Comparison of ENCODE assay signal across 9 cellular contexts in genomic region chrX:16839852-16840460, GRCh38. TPM values are rescaled to one million over a fixed set of nuclear protein-coding genes. Genes with fewer than 3 reads are reported as not detected.
DNase-seq lines count a peak whose midpoint lies in the region; ATAC-seq, FAIRE-seq and TF ChIP-seq lines count a peak whose summit lies in the region.
"Had no signal": no experiment of that assay in that cellular context is flagged by ENCODE, and none has a peak within 500 bp of the region (broad histone marks: within the 10 kb centered on the region; RNA-seq: fewer than 3 reads in every experiment).

No MANE protein-coding gene starts in this region.

- H2BK12ac ChIP-seq in H1 (ENCODE audit: low read depth, low read length): no peak overlapping the region

- CTCF ChIA-PET in H1 (lab: Charles Lee; ENCODE audit: partially characterized antibody): interaction anchor here (0.6 to 0.9 kb wide), 2 partner anchors 14 to 242 kb away, joined by 3 read pairs; no protein-coding TSS in a partner anchor
- CTCF ChIA-PET in CD4-positive, alpha-beta memory T cell (lab: Charles Lee; ENCODE audit: partially characterized antibody): no interaction called here

- no peak for TF ChIP-seq EP300 in H1 (IDR thresholded peaks at IDR 0.05; ENCODE audit: borderline replicate concordance in 1 of 2, low read depth in 2 of 2, low read length in 2 of 2)

- H3K36me3 Mint-ChIP-seq in activated T-helper 1 cell treated with anti-CD3 and anti-CD28 coated beads, Interleukin-12 subunit alpha, Interleukin-12 subunit beta, Interleukin-2, Interleukin-4 antibody, amounts not matched to agents 30 ng/mL and 10 ng/mL and 1 ng/mL, durations not matched to agents 14 hours and 24 hours and 36 hours (ENCODE audit: low read depth): peaks cover 20% of the 10 kb centered on the region
- H3K36me3 Mint-ChIP-seq in CD4-positive, alpha-beta memory T cell: peaks cover 68 to 74% of the 10 kb centered on the region in 2 donors
- H3K36me3 Mint-ChIP-seq: activated naive CD8-positive, alpha-beta T cell had no signal

- H3K23me2 ChIP-seq in H1 (ENCODE audit: low read depth, low read length): no peaks in the 10 kb centered on the region

- WGBS in H1 (ENCODE audit: extremely low coverage in 1 of 2, insufficient coverage in 1 of 2, insufficient read length in 1 of 2, insufficient replicate concordance in 2 of 2, low coverage in 1 of 2, low lambda C conversion rate in 2 of 2, missing lambda C conversion rate in 1 of 2), 2 experiments: 92% methylated on average over 11 of the region's 14 CpGs; no CpG with 5 or more reads in 1 of the 2 experiments

- POLR2A ChIA-PET in H1 (lab: Charles Lee; ENCODE audit: partially characterized antibody): interaction anchor here (0.8 to 1.6 kb wide), 4 partner anchors 9 to 29 kb away, joined by 3 to 4 read pairs (median 4); no protein-coding TSS in a partner anchor
- POLR2A ChIA-PET in CD4-positive, alpha-beta memory T cell (lab: Charles Lee; ENCODE audit: partially characterized antibody): no interaction called here

- H3K27me3 Mint-ChIP-seq in activated T-helper 1 cell treated with anti-CD3 and anti-CD28 coated beads, Interleukin-12 subunit alpha, Interleukin-12 subunit beta, Interleukin-2, Interleukin-4 antibody, amounts not matched to agents 30 ng/mL and 10 ng/mL and 1 ng/mL, durations not matched to agents 14 hours and 24 hours and 36 hours (ENCODE audit: insufficient read depth): no peaks in the 10 kb centered on the region
- no peaks in the 10 kb centered on the region for H3K27me3 Mint-ChIP-seq in CD4-positive, alpha-beta memory T cell
- H3K27me3 Mint-ChIP-seq: activated naive CD8-positive, alpha-beta T cell had no signal

- H3K18ac ChIP-seq in H1 (ENCODE audit: extremely low read depth, low read length): no peak overlapping the region

- H3K4ac ChIP-seq in H1 (replicated peaks; ENCODE audit: insufficient read length, low read depth, low read length): no peak overlapping the region

- no peaks in the 10 kb centered on the region for H3K9me3 Mint-ChIP-seq in activated T-helper 1 cell treated with anti-CD3 and anti-CD28 coated beads, Interleukin-12 subunit alpha, Interleukin-12 subunit beta, Interleukin-2, Interleukin-4 antibody, amounts not matched to agents 30 ng/mL and 10 ng/mL and 1 ng/mL, durations not matched to agents 14 hours and 24 hours and 36 hours
- H3K9me3 Mint-ChIP-seq in CD4-positive, alpha-beta memory T cell: no peaks in the 10 kb centered on the region

- H2AK5ac ChIP-seq in H1 (ENCODE audit: low read depth, low read length): no peak overlapping the region

- no peak for FAIRE-seq in H1 (lab: Jason Lieb, UNC)

- H3K23ac ChIP-seq in H1 (ENCODE audit: insufficient read length): no peak overlapping the region

- no peak overlapping the region for H2BK20ac ChIP-seq in H1 (ENCODE audit: low read length)

- TF ChIP-seq CTCF in NB4 (IDR thresholded peaks at IDR 0.05; ENCODE audit: low read depth, low read length): no peak
- TF ChIP-seq CTCF in H1 (IDR thresholded peaks at IDR 0.05; ENCODE audit: control extremely low read depth in 1 of 3, insufficient read depth in 1 of 3, low read depth in 1 of 3, low read length in 3 of 3): no peak
- TF ChIP-seq CTCF in omental fat pad (IDR thresholded peaks at IDR 0.05): no peak

- no peak overlapping the region for H3K14ac ChIP-seq in H1 (ENCODE audit: insufficient read length)

- H3K4me1 ChIP-seq in H1 (replicated peaks in 1 of 4; ENCODE audit: control insufficient read depth in 3 of 4, insufficient read depth in 4 of 4, low read length in 3 of 4): peaks cover 0 to 6% (median 5%) of the 10 kb centered on the region in 4 experiments; a peak in 3 of 7 replicates
- H3K4me1 ChIP-seq in CD4-positive, alpha-beta memory T cell (ENCODE audit: insufficient read depth, low read length): no peaks in the 10 kb centered on the region

- no peaks in the 10 kb centered on the region for H3K9me3 ChIP-seq in H1 (ENCODE audit: insufficient read depth in 2 of 2, low read depth in 1 of 2, low read length in 1 of 2)
- H3K9me3 ChIP-seq in CD4-positive, alpha-beta memory T cell (ENCODE audit: control insufficient read depth in 1 of 2, low read length in 2 of 2): no peaks in the 10 kb centered on the region

- H2AFZ ChIP-seq in H1 (ENCODE audit: low read length): no peak overlapping the region

- no peak overlapping the region for H4K91ac ChIP-seq in H1 (replicated peaks; ENCODE audit: insufficient read length, low read length)

- no peak overlapping the region for H3K4me2 ChIP-seq in H1 (ENCODE audit: insufficient read depth in 1 of 2, low read depth in 2 of 2, low read length in 2 of 2)

- H4K8ac ChIP-seq in H1 (ENCODE audit: extremely low read depth, insufficient read depth, low read length): no peak overlapping the region

- ATAC-seq in omental fat pad (ENCODE audit: low FRiP score): peak; percentile 71
- no peak for ATAC-seq in GM18870 (IDR thresholded peaks at IDR 0.05; ENCODE audit: unreplicated experiment)
- no peak for ATAC-seq in HG03457 (IDR thresholded peaks at IDR 0.05; ENCODE audit: unreplicated experiment)

- no peaks in the 10 kb centered on the region for H3K79me2 ChIP-seq in H1 (ENCODE audit: control insufficient read depth in 1 of 2, insufficient read depth in 2 of 2, low read length in 2 of 2)

- no peak overlapping the region for H3K27ac Mint-ChIP-seq in activated T-helper 1 cell treated with anti-CD3 and anti-CD28 coated beads, Interleukin-12 subunit alpha, Interleukin-12 subunit beta, Interleukin-2, Interleukin-4 antibody, amounts not matched to agents 30 ng/mL and 10 ng/mL and 1 ng/mL, durations not matched to agents 14 hours and 24 hours and 36 hours
- H3K27ac Mint-ChIP-seq in CD4-positive, alpha-beta memory T cell: peak overlapping the region in 3 of 7 donors; percentile 8 to 24 (median 8)

- H3K36me3 ChIP-seq in H1 (ENCODE audit: control insufficient read depth in 2 of 4, insufficient read depth in 4 of 4, low read length in 3 of 4): peaks cover 0 to 66% (median 13%) of the 10 kb centered on the region in 4 experiments; a peak in 7 of 8 replicates
- peaks cover 10% of the 10 kb centered on the region for H3K36me3 ChIP-seq in CD4-positive, alpha-beta memory T cell (ENCODE audit: insufficient read depth, low read length)

- no peaks in the 10 kb centered on the region for H3K79me1 ChIP-seq in H1 (ENCODE audit: low read depth, low read length)

- no peak overlapping the region for H4K5ac ChIP-seq in H1 (ENCODE audit: insufficient read length, low read depth, low read length)

- intact Hi-C loops in activated T-helper 1 cell treated with anti-CD3 and anti-CD28 coated beads, Interleukin-12 subunit alpha, Interleukin-12 subunit beta, Interleukin-2, Interleukin-4 antibody, amounts not matched to agents 30 ng/mL and 10 ng/mL and 1 ng/mL, durations not matched to agents 14 hours and 24 hours and 36 hours (cut with micrococcal nuclease): no loop called here
- intact Hi-C loops in CD4-positive, alpha-beta memory T cell (cut with micrococcal nuclease): no loop called here

- H3K4me3 ChIP-seq in NB4 (ENCODE audit: low read depth, low read length): no peak overlapping the region
- no peak overlapping the region for H3K4me3 ChIP-seq in H1 (ENCODE audit: extremely low read depth in 1 of 4, insufficient read depth in 2 of 4, low read depth in 3 of 4, low read length in 4 of 4)
- H3K4me3 ChIP-seq in CD4-positive, alpha-beta memory T cell (ENCODE audit: low read length in 2 of 2): no peak overlapping the region

- H3K4me1 Mint-ChIP-seq in activated T-helper 1 cell treated with anti-CD3 and anti-CD28 coated beads, Interleukin-12 subunit alpha, Interleukin-12 subunit beta, Interleukin-2, Interleukin-4 antibody, amounts not matched to agents 30 ng/mL and 10 ng/mL and 1 ng/mL, durations not matched to agents 14 hours and 24 hours and 36 hours (ENCODE audit: low read depth): no peaks in the 10 kb centered on the region
- peaks cover 0 to 4% (median 0%) of the 10 kb centered on the region in 4 donors for H3K4me1 Mint-ChIP-seq in CD4-positive, alpha-beta memory T cell

- TF ChIP-seq RAD21 in H1 (IDR thresholded peaks at IDR 0.05 in 1 of 2, conservative IDR thresholded peaks at IDR 0.05 in 1 of 2; ENCODE audit: low read depth in 2 of 2, low read length in 2 of 2): no peak

- no peak overlapping the region for H3K4me3 Mint-ChIP-seq in activated T-helper 1 cell treated with anti-CD3 and anti-CD28 coated beads, Interleukin-12 subunit alpha, Interleukin-12 subunit beta, Interleukin-2, Interleukin-4 antibody, amounts not matched to agents 30 ng/mL and 10 ng/mL and 1 ng/mL, durations not matched to agents 14 hours and 24 hours and 36 hours
- no peak overlapping the region for H3K4me3 Mint-ChIP-seq in CD4-positive, alpha-beta memory T cell
- H3K4me3 Mint-ChIP-seq: activated naive CD8-positive, alpha-beta T cell had no signal

- no peak overlapping the region for H2BK15ac ChIP-seq in H1 (ENCODE audit: low read length)

- no peak overlapping the region for H3K9ac ChIP-seq in H1 (replicated peaks in 1 of 4; ENCODE audit: extremely low read depth in 1 of 4, low read depth in 3 of 4, low read length in 3 of 4)

- TF ChIP-seq POLR2A in NB4 (IDR thresholded peaks at IDR 0.05; ENCODE audit: extremely low read depth, insufficient read length): no peak
- no peak for TF ChIP-seq POLR2A in H1 (IDR thresholded peaks at IDR 0.05; ENCODE audit: control extremely low read depth in 1 of 2, low read depth in 2 of 2, low read length in 2 of 2)

- H3K27me3 ChIP-seq in H1 (replicated peaks in 1 of 4; ENCODE audit: control insufficient read depth in 3 of 4, extremely low read depth in 1 of 4, insufficient read depth in 3 of 4, low read length in 3 of 4): no peaks in the 10 kb centered on the region
- no peaks in the 10 kb centered on the region for H3K27me3 ChIP-seq in CD4-positive, alpha-beta memory T cell (ENCODE audit: insufficient read depth, low read length)

- H3K56ac ChIP-seq in H1 (replicated peaks; ENCODE audit: insufficient read length, low read depth, low read length): no peak overlapping the region

- no peak overlapping the region for H2BK120ac ChIP-seq in H1 (replicated peaks; ENCODE audit: low read depth, low read length)

- no peak overlapping the region for H3K27ac ChIP-seq in H1 (ENCODE audit: low read depth, low read length)
- no peak overlapping the region for H3K27ac ChIP-seq in CD4-positive, alpha-beta memory T cell (ENCODE audit: low read depth, low read length)

- no peak overlapping the region for H2BK5ac ChIP-seq in H1 (ENCODE audit: low read depth, low read length)

- DNase-seq in ELR (ENCODE audit: low read depth): peak; percentile 81
- peak; percentile 32 for DNase-seq in NB4 (ENCODE audit: low read depth)
- no peak for DNase-seq in H1 (ENCODE audit: low read depth in 1 of 2, low spot score in 2 of 2)
- DNase-seq in omental fat pad (ENCODE audit: low spot score): no peak
- DNase-seq in activated T-helper 1 cell treated with anti-CD3 and anti-CD28 coated beads, Interleukin-12 subunit alpha, Interleukin-12 subunit beta, Interleukin-2, Interleukin-4 antibody, amounts not matched to agents 30 ng/mL and 10 ng/mL and 1 ng/mL, durations not matched to agents 14 hours and 24 hours and 36 hours (ENCODE audit: low spot score): no peak
- DNase-seq in CD4-positive, alpha-beta memory T cell: no peak

- H4K20me1 ChIP-seq in H1 (replicated peaks in 1 of 2; ENCODE audit: control insufficient read depth in 1 of 2, insufficient read depth in 2 of 2, low read length in 2 of 2): no peaks in the 10 kb centered on the region

RNA-seq across cellular contexts. Expression of gene RBBP7, which starts 30.2 kb away (rescaled TPM):
- total RNA-seq in H1 (2021; fragmentation: NEBNext Ultra II Directional; extraction: Animal tissue kit (Norgen Biotek cat#: 25700)): 124 and 138 TPM in 2 replicates
- polyA plus RNA-seq in H1 (2011; rRNA removed): 77.8 and 107 TPM in 2 replicates
- polyA plus RNA-seq in H1 (2011; cell fraction: cytosol; rRNA removed): 124 TPM
- 70.7 TPM for polyA plus RNA-seq in H1 (2011; cell fraction: nucleus; rRNA removed)
- polyA plus RNA-seq in H1 (2012, experiment 1 of 2): 118 to 129 TPM (median 124 TPM) in 4 replicates
- polyA plus RNA-seq in H1 (2012, experiment 2 of 2): 16.0 TPM
- polyA plus RNA-seq in H1 (2013, experiment 1 of 2): 122 TPM
- polyA plus RNA-seq in H1 (2013, experiment 2 of 2): 120 TPM
- 138 and 155 TPM in 2 replicates for polyA minus RNA-seq in H1 (2011; rRNA and poly(A)+ RNA removed)
- polyA minus RNA-seq in H1 (2011; cell fraction: cytosol; rRNA and poly(A)+ RNA removed): 63.1 TPM
- polyA minus RNA-seq in H1 (2011; cell fraction: nucleus; rRNA and poly(A)+ RNA removed): 61.8 TPM
- 10 to 100 TPM; 57.4 to 74.3 (median 70.9) TPM for total RNA-seq in omental fat pad
- 127 and 134 TPM in 2 replicates for total RNA-seq in activated T-helper 1 cell treated with anti-CD3 and anti-CD28 coated beads, Interleukin-12 subunit alpha, Interleukin-12 subunit beta, Interleukin-2, Interleukin-4 antibody, amounts not matched to agents 30 ng/mL and 10 ng/mL and 1 ng/mL, durations not matched to agents 14 hours and 24 hours and 36 hours
- 10 to 100 TPM; 90.5 to 97.4 TPM for total RNA-seq in CD4-positive, alpha-beta memory T cell
- 100 to 1,000 TPM; 126 to 172 TPM for polyA plus RNA-seq in CD4-positive, alpha-beta memory T cell

RNA-seq across cellular contexts. Expression of gene TXLNG, which starts 53.7 kb away (rescaled TPM):
- total RNA-seq in H1 (2021; fragmentation: NEBNext Ultra II Directional; extraction: Animal tissue kit (Norgen Biotek cat#: 25700)): 42.6 and 42.9 TPM in 2 replicates
- 19.9 and 32.9 TPM in 2 replicates for polyA plus RNA-seq in H1 (2011; rRNA removed)
- polyA plus RNA-seq in H1 (2011; cell fraction: cytosol; rRNA removed): 33.0 TPM
- polyA plus RNA-seq in H1 (2011; cell fraction: nucleus; rRNA removed): 14.8 TPM
- polyA plus RNA-seq in H1 (2012, experiment 1 of 2): 19.6 to 35.8 TPM (median 23.1 TPM) in 4 replicates
- polyA plus RNA-seq in H1 (2012, experiment 2 of 2): 2.7 TPM
- 36.3 TPM for polyA plus RNA-seq in H1 (2013, experiment 1 of 2)
- polyA plus RNA-seq in H1 (2013, experiment 2 of 2): 36.9 TPM
- polyA minus RNA-seq in H1 (2011; rRNA and poly(A)+ RNA removed): 19.9 and 20.3 TPM in 2 replicates
- 14.1 TPM for polyA minus RNA-seq in H1 (2011; cell fraction: cytosol; rRNA and poly(A)+ RNA removed)
- polyA minus RNA-seq in H1 (2011; cell fraction: nucleus; rRNA and poly(A)+ RNA removed): 22.4 TPM
- 10 to 100 TPM; 13.9 to 45.1 (median 34.3) TPM for total RNA-seq in omental fat pad
- total RNA-seq in activated T-helper 1 cell treated with anti-CD3 and anti-CD28 coated beads, Interleukin-12 subunit alpha, Interleukin-12 subunit beta, Interleukin-2, Interleukin-4 antibody, amounts not matched to agents 30 ng/mL and 10 ng/mL and 1 ng/mL, durations not matched to agents 14 hours and 24 hours and 36 hours: 23.8 and 25.4 TPM in 2 replicates
- total RNA-seq in CD4-positive, alpha-beta memory T cell: 10 to 100 TPM; 17.8 to 19.8 TPM
- 10 to 100 TPM in 1 of 2 donors, 1 to 10 TPM in 1; 9.4 to 20.2 TPM for polyA plus RNA-seq in CD4-positive, alpha-beta memory T cell

Comparison
In these comparisons a context has a peak if more than half of its experiments do, and no peak if none do; other contexts are left out.
1. DNase-seq: peak in ELR (single experiment) and NB4 (single experiment); none in H1 (0 of 2), omental fat pad (single experiment), activated T-helper 1 cell treated with anti-CD3 and anti-CD28 coated beads, Interleukin-12 subunit alpha, Interleukin-12 subunit beta, Interleukin-2, Interleukin-4 antibody, amounts not matched to agents 30 ng/mL and 10 ng/mL and 1 ng/mL, durations not matched to agents 14 hours and 24 hours and 36 hours (single experiment) and CD4-positive, alpha-beta memory T cell (0 of 5).